In genomic region chr10:94545277-94546057, GRCh38 we compare ENCODE assay signal across 1 cellular context.
TF ChIP-seq lines count a peak whose summit lies in the region.

TSS of gene HELLS (plus strand) at chr10:94545788. CDS start at chr10:94545922, 134 bp downstream.

TF ChIP-seq in HepG2, 621 proteins besides CTCF, POLR2A, EP300 and RAD21 (continued from another document and continues in another):
- TF ChIP-seq, protein P1, sequence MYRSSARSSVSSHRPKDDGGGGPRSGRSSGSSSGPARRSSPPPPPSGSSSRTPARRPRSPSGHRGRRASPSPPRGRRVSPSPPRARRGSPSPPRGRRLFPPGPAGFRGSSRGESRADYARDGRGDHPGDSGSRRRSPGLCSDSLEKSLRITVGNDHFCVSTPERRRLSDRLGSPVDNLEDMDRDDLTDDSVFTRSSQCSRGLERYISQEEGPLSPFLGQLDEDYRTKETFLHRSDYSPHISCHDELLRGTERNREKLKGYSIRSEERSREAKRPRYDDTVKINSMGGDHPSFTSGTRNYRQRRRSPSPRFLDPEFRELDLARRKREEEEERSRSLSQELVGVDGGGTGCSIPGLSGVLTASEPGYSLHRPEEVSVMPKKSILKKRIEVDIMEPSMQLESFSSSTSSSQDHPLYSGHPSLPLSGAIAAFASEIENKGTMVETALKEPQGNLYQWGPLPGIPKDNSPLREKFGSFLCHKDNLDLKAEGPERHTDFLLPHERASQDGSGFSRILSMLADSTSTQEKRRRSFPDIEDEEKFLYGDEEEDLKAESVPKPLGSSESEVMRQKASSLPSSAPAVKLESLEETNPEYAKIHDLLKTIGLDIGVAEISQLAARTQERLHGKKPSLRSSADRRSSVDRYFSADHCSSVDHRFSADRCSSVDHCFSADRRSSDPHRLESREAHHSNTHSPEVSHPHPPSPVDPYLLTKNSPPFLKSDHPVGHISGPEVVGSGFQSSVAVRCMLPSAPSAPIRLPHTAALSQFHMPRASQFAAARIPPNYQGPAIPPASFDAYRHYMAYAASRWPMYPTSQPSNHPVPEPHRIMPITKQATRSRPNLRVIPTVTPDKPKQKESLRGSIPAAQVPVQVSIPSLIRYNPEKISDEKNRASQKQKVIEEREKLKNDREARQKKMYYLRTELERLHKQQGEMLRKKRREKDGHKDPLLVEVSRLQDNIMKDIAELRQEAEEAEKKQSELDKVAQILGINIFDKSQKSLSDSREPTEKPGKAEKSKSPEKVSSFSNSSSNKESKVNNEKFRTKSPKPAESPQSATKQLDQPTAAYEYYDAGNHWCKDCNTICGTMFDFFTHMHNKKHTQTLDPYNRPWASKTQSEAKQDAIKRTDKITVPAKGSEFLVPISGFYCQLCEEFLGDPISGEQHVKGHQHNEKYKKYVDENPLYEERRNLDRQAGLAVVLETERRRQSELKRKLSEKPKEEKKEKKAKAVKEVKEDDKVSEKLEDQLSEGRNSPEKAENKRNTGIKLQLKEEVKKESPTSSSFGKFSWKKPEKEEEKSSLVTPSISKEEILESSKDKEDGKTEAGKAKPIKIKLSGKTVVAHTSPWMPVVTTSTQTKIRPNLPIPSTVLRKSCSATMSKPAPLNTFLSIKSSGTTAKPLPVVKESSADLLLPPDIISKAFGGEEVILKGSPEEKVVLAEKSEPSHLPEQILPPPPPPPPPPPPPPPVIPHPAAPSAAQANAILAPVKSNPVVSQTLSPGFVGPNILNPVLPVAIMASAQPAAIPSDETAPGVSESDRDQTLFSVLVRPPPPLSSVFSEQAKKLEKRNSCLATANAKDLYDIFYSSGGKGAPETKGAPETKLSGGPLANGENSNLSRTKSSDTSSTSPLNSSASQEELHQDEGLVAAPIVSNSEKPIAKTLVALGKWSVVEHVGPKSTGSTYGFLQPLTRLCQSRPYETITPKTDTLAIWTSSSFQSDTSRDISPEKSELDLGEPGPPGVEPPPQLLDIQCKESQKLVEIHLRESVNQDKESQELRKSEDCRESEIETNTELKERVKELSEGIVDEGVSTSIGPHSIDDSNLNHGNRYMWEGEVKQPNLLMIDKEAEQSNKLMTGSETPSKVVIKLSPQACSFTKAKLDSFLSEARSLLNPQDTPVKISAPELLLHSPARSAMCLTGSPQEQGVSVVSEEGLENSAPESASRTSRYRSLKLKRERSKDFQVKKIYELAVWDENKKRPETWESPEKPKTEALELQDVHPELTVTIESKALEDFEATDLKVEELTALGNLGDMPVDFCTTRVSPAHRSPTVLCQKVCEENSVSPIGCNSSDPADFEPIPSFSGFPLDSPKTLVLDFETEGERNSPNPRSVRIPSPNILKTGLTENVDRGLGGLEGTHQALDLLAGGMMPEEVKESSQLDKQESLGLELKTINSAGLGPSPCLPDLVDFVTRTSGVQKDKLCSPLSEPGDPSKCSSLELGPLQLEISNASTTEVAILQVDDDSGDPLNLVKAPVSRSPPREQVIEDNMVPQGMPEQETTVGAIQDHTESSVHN (CRISPR knock-in tag; IDR thresholded peaks at IDR 0.05), result no peak
- TF ChIP-seq ZNF777 (CRISPR knock-in tag; IDR thresholded peaks at IDR 0.05) (no peak), ZFP82 (CRISPR knock-in tag; IDR thresholded peaks at IDR 0.05; ENCODE audit: borderline replicate concordance) (no peak), CENPT (CRISPR knock-in tag; IDR thresholded peaks at IDR 0.05; ENCODE audit: low read depth) (no peak), GPBP1L1 (CRISPR knock-in tag; IDR thresholded peaks at IDR 0.05) (no peak), ZNF441 (CRISPR knock-in tag; IDR thresholded peaks at IDR 0.05; ENCODE audit: borderline replicate concordance) (no peak), ZNF331 (CRISPR knock-in tag; IDR thresholded peaks at IDR 0.05) (no peak; the same call in 1 of the 2 replicates), ZNF766 (CRISPR knock-in tag; IDR thresholded peaks at IDR 0.05; ENCODE audit: borderline replicate concordance) (0 out of 2 replicates have a peak, but pooled peaks have one; percentile 62), U2AF1 (optimal IDR thresholded peaks at IDR 0.05; ENCODE audit: low read depth, low read length) (no peak), ZNF598 (CRISPR knock-in tag; IDR thresholded peaks at IDR 0.05; ENCODE audit: borderline replicate concordance) (0 out of 2 replicates have a peak, but pooled peaks have one; percentile 45), EEA1 (CRISPR knock-in tag; IDR thresholded peaks at IDR 0.05; ENCODE audit: borderline replicate concordance) (peak; percentile 41; the same call in 1 of the 2 replicates), HMGXB3 (CRISPR knock-in tag; IDR thresholded peaks at IDR 0.05; ENCODE audit: borderline replicate concordance) (no peak), SRF (IDR thresholded peaks at IDR 0.05; ENCODE audit: low read depth, low read length) (no peak), ADNP (CRISPR knock-in tag; IDR thresholded peaks at IDR 0.05) (no peak), ZNF761 (CRISPR knock-in tag; conservative IDR thresholded peaks at IDR 0.05) (peak; percentile 81; the same call in 1 of the 2 replicates), GTF3A (CRISPR knock-in tag; conservative IDR thresholded peaks at IDR 0.05) (no peak), AKAP8 (CRISPR knock-in tag; IDR thresholded peaks at IDR 0.05) (no peak), LCORL (IDR thresholded peaks at IDR 0.05) (no peak), LCORL (CRISPR knock-in tag; IDR thresholded peaks at IDR 0.05) (no peak), MXI1 (IDR thresholded peaks at IDR 0.05; ENCODE audit: borderline replicate concordance, low read depth, low read length) (0 out of 3 replicates have a peak, but pooled peaks have one; percentile 69), RFX5 (IDR thresholded peaks at IDR 0.05; ENCODE audit: low read depth, low read length) (no peak), ZFP62 (CRISPR knock-in tag; IDR thresholded peaks at IDR 0.05) (no peak), ZHX2 (IDR thresholded peaks at IDR 0.05; ENCODE audit: low read depth) (no peak), ZHX2 (CRISPR knock-in tag; IDR thresholded peaks at IDR 0.05; ENCODE audit: borderline replicate concordance) (no peak), ZNF740 (CRISPR knock-in tag; IDR thresholded peaks at IDR 0.05) (0 out of 2 replicates have a peak, but pooled peaks have one; percentile 29), ZNF577 (CRISPR knock-in tag; IDR thresholded peaks at IDR 0.05; ENCODE audit: borderline replicate concordance, low read depth) (no peak), ZNF713 (CRISPR knock-in tag; IDR thresholded peaks at IDR 0.05) (no peak), ZNF589 (CRISPR knock-in tag; conservative IDR thresholded peaks at IDR 0.05) (no peak; the same call in 1 of the 2 replicates), NR2C2 (CRISPR knock-in tag; IDR thresholded peaks at IDR 0.05; ENCODE audit: borderline replicate concordance) (0 out of 2 replicates have a peak, but pooled peaks have one; percentile 29), SETDB1 (CRISPR knock-in tag; IDR thresholded peaks at IDR 0.05; ENCODE audit: borderline replicate concordance) (no peak), MAFF (IDR thresholded peaks at IDR 0.05; ENCODE audit: low read depth, low read length) (no peak)
- TF ChIP-seq, protein P2, sequence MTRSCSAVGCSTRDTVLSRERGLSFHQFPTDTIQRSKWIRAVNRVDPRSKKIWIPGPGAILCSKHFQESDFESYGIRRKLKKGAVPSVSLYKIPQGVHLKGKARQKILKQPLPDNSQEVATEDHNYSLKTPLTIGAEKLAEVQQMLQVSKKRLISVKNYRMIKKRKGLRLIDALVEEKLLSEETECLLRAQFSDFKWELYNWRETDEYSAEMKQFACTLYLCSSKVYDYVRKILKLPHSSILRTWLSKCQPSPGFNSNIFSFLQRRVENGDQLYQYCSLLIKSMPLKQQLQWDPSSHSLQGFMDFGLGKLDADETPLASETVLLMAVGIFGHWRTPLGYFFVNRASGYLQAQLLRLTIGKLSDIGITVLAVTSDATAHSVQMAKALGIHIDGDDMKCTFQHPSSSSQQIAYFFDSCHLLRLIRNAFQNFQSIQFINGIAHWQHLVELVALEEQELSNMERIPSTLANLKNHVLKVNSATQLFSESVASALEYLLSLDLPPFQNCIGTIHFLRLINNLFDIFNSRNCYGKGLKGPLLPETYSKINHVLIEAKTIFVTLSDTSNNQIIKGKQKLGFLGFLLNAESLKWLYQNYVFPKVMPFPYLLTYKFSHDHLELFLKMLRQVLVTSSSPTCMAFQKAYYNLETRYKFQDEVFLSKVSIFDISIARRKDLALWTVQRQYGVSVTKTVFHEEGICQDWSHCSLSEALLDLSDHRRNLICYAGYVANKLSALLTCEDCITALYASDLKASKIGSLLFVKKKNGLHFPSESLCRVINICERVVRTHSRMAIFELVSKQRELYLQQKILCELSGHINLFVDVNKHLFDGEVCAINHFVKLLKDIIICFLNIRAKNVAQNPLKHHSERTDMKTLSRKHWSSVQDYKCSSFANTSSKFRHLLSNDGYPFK (CRISPR knock-in tag; IDR thresholded peaks at IDR 0.05; ENCODE audit: borderline replicate concordance), result no peak
- TF ChIP-seq, protein P3, sequence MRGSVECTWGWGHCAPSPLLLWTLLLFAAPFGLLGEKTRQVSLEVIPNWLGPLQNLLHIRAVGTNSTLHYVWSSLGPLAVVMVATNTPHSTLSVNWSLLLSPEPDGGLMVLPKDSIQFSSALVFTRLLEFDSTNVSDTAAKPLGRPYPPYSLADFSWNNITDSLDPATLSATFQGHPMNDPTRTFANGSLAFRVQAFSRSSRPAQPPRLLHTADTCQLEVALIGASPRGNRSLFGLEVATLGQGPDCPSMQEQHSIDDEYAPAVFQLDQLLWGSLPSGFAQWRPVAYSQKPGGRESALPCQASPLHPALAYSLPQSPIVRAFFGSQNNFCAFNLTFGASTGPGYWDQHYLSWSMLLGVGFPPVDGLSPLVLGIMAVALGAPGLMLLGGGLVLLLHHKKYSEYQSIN (CRISPR knock-in tag; IDR thresholded peaks at IDR 0.05; ENCODE audit: borderline replicate concordance), result no peak
